ENCODE assay signal across 23 cellular contexts in genomic region chr21:37416914-37417313, GRCh38.
"Had no signal": no experiment of that assay in that cellular context is flagged by ENCODE, and none has a peak within 500 bp of the region (broad histone marks: within the 10 kb centered on the region; RNA-seq: fewer than 3 reads in every experiment).

No MANE protein-coding gene starts in this region.

- H3K36me3 Mint-ChIP-seq: mesothelial cell of epicardium, naive B cell had no signal

- DNase-seq: dermis blood vessel endothelial cell; dorsolateral prefrontal cortex; effector CD4-positive, alpha-beta T cell; effector memory CD4-positive, alpha-beta T cell; foreskin keratinocyte; glutamatergic neuron; head of caudate nucleus; heart right ventricle; hippocampal formation; islet precursor cell; kidney; kidney glomerular epithelial cell; left colon; left ventricle myocardium superior; lower lobe of right lung; mesenchymal stem cell; mucosa of descending colon; naive B cell had no signal

- H3K9me3 Mint-ChIP-seq: mesothelial cell of epicardium, naive B cell had no signal

- H3K27me3 ChIP-seq: dorsolateral prefrontal cortex, esophagus muscularis mucosa, foreskin keratinocyte, heart right ventricle had no signal

- H3K9me3 ChIP-seq: esophagus muscularis mucosa, heart right ventricle, lower lobe of right lung, mucosa of descending colon had no signal

- H3K4me3 ChIP-seq: coronary artery, dorsolateral prefrontal cortex, esophagus muscularis mucosa, heart right ventricle, lower lobe of right lung, mucosa of descending colon had no signal

- H3K27ac ChIP-seq: coronary artery, dorsolateral prefrontal cortex, esophagus muscularis mucosa, foreskin keratinocyte, lower lobe of right lung had no signal

- H3K4me3 Mint-ChIP-seq: mesothelial cell of epicardium had no signal

- FAIRE-seq: endothelial cell of umbilical vein had no signal

- H3K36me3 ChIP-seq: esophagus muscularis mucosa had no signal

- H3K27ac Mint-ChIP-seq: mesothelial cell of epicardium had no signal

- ATAC-seq: foreskin keratinocyte, heart right ventricle, left colon, left lobe of liver, lower lobe of right lung, mucosa of descending colon had no signal

- H3K27me3 Mint-ChIP-seq: naive B cell had no signal
